3 cellular contexts compared by ENCODE assay signal in the genomic region with DNA sequence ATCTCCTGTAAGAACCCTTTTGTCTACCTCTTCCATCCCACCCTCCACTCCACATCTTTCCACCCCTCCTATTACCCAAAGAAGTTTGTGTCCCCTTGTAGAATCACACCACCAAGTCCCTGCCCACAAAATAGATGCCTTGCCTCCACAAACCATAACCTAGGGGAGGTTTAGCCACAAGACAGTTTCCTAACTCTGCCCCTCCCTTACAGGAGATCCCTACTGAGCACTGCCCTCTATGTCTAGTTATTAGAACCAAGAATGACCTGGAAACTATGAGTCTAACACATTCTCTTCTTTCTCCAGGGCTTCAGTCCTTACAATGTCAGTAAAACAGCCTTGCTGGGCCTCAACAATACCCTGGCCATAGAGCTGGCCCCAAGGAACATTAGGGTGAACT. TPM values are rescaled to one million over a fixed set of nuclear protein-coding genes. Genes with fewer than 3 reads are reported as not detected.
"Had no signal": no experiment of that assay in that cellular context is flagged by ENCODE, and none has a peak within 500 bp of the region (broad histone marks: within the 10 kb centered on the region; RNA-seq: fewer than 3 reads in every experiment).

No MANE protein-coding gene starts in this region.

RNA-seq across cellular contexts. Expression of a gene that starts 50.7 kb away (rescaled TPM):
- total RNA-seq: lung microvascular endothelial cell, osteoblast had no signal
- polyA plus RNA-seq: naive thymus-derived CD4-positive, alpha-beta T cell had no signal
